Comparison of ENCODE assay signal across 9 cellular contexts in genomic region chr4:103032575-103032974, GRCh38. TPM values are rescaled to one million over a fixed set of nuclear protein-coding genes. Genes with fewer than 3 reads are reported as not detected.
A peak's percentile ranks its signal among the peaks of the same experiment; 100 is the strongest.
DNase-seq lines count a peak whose midpoint lies in the region; ATAC-seq and TF ChIP-seq lines count a peak whose summit lies in the region.
"Had no signal": no experiment of that assay in that cellular context is flagged by ENCODE, and none has a peak within 500 bp of the region (broad histone marks: within the 10 kb centered on the region; RNA-seq: fewer than 3 reads in every experiment).

No MANE protein-coding gene starts in this region.

- no peak for TF ChIP-seq EP300 in transverse colon (IDR thresholded peaks at IDR 0.05; ENCODE audit: low read depth)

- intact Hi-C loops in transverse colon (cut with DNase I; ENCODE audit: low total_unique reads), result no loop called here

- H3K4me3 ChIP-seq in epithelial cell of proximal tubule (ENCODE audit: low read depth, low read length) (no peak overlapping the region), transverse colon (no peak overlapping the region)
- H3K4me3 ChIP-seq: BLaER1 treated with 17β-estradiol and CSF1 and Interleukin-3, amounts not matched to agents 10 nM and 100 nM had no signal

- DNase-seq in NCI-H1436 (lab: John Stamatoyannopoulos, UW), result peak; percentile 6
- DNase-seq in NCI-H1436 treated with DMSO at 0.1 percent for 48 hours (lab: John Stamatoyannopoulos, UW), result no peak
- peak; percentile 8 for DNase-seq in NCI-H526 treated with DMSO at 0.1 percent for 48 hours (lab: John Stamatoyannopoulos, UW)
- DNase-seq in epithelial cell of proximal tubule (ENCODE audit: low read depth), result no peak
- peak; percentile 14 for DNase-seq in transverse colon
- DNase-seq in NCI-H1930 (lab: John Stamatoyannopoulos, UW), result no peak

- 76% methylated on average over 2 of the region's 2 CpGs; no CpG with 5 or more reads in 1 of the 2 donors for WGBS in transverse colon (ENCODE audit: low coverage in 1 of 2), 2 donors

- in situ Hi-C loops in transverse colon (cut with MboI; ENCODE audit: low pct_ligation_motif_present in 1 of 4, low pct_unique_long_range_greater_than_20kb in 1 of 4, low sequenced_read_pairs in 3 of 4), result no loop called here

- no peaks in the 10 kb centered on the region for H3K9me3 ChIP-seq in transverse colon

- ATAC-seq in GM21723 (IDR thresholded peaks at IDR 0.05; ENCODE audit: unreplicated experiment) (peak; percentile 85), GM18520 (IDR thresholded peaks at IDR 0.05; ENCODE audit: unreplicated experiment) (no peak)

- no peak for TF ChIP-seq POLR2A in transverse colon (IDR thresholded peaks at IDR 0.05)

- no peaks in the 10 kb centered on the region for H3K27me3 ChIP-seq in transverse colon
- H3K27me3 ChIP-seq: BLaER1 treated with 17β-estradiol and CSF1 and Interleukin-3, amounts not matched to agents 10 nM and 100 nM had no signal

- H3K4me1 ChIP-seq in transverse colon, result no peaks in the 10 kb centered on the region
- H3K4me1 ChIP-seq: BLaER1 treated with 17β-estradiol and CSF1 and Interleukin-3, amounts not matched to agents 10 nM and 100 nM had no signal

- no peak overlapping the region for H3K27ac ChIP-seq in transverse colon
- H3K27ac ChIP-seq: BLaER1 treated with 17β-estradiol and CSF1 and Interleukin-3, amounts not matched to agents 10 nM and 100 nM had no signal

- no peaks in the 10 kb centered on the region for H3K36me3 ChIP-seq in transverse colon

- TF ChIP-seq CTCF in epithelial cell of proximal tubule (conservative IDR thresholded peaks at IDR 0.05; ENCODE audit: low read depth, low read length) (peak; percentile 83), transverse colon (IDR thresholded peaks at IDR 0.05) (peak; percentile 17 to 33 (median 26))

RNA-seq across cellular contexts. Expression of gene SLC9B1, which starts 13.1 kb away (rescaled TPM):
- total RNA-seq in epithelial cell of proximal tubule (0.43 and 1.1 TPM in 2 replicates), transverse colon (under 1 TPM in 2 of 4 donors, not detected in 2; 0.41 to 0.79 TPM)

RNA-seq across cellular contexts. Expression of gene SLC9B2, which starts 44.0 kb away (rescaled TPM):
- total RNA-seq in epithelial cell of proximal tubule (7.0 and 9.0 TPM in 2 replicates), transverse colon (10 to 100 TPM in 2 of 4 donors, 1 to 10 TPM in 1, under 1 TPM in 1; 0.96 to 20.6 (median 7.1) TPM)

Comparison
In these comparisons a context has a peak if more than half of its experiments do, and no peak if none do; other contexts are left out.
1. DNase-seq: peak in NCI-H1436 (single experiment), NCI-H526 treated with DMSO at 0.1 percent for 48 hours (single experiment) and transverse colon (single experiment); none in NCI-H1436 treated with DMSO at 0.1 percent for 48 hours (single experiment), epithelial cell of proximal tubule (single experiment) and NCI-H1930 (0 of 2).